Comparison of ENCODE assay signal across 19 cellular contexts in genomic region chr12:34335819-34336262, GRCh38.
"Had no signal": no experiment of that assay in that cellular context is flagged by ENCODE, and none has a peak within 500 bp of the region (broad histone marks: within the 10 kb centered on the region; RNA-seq: fewer than 3 reads in every experiment).

No MANE protein-coding gene starts in this region.

- ATAC-seq: activated CD4-positive, CD25-positive, alpha-beta regulatory T cell treated with anti-CD3 and anti-CD28 coated beads, Interleukin-2, amount 50 U/mL, for 24 hours; activated T-helper 17 cell treated with anti-CD3 and anti-CD28 coated beads, Interleukin-2, amount 50 U/mL, for 72 hours; left lung; sciatic nerve had no signal

- DNase-seq: activated CD4-positive, alpha-beta T cell treated with anti-CD3 and anti-CD28 coated beads, Interleukin-2, amount 50 U/mL, for 4 hours; activated naive CD4-positive, alpha-beta T cell treated with Interleukin-2 at 50 U/mL for 16 hours; activated T-cell treated with anti-CD3 and anti-CD28 coated beads for 4 hours; anterior cingulate cortex; brain microvascular endothelial cell; effector CD4-positive, alpha-beta T cell; esophagus squamous epithelium; hypothalamus; kidney; left lung; mammary epithelial cell; naive B cell; ovary; spleen; stimulated activated CD4-positive, alpha-beta T cell treated with anti-CD3 and anti-CD28 coated beads, Interleukin-1b, Interleukin-23, amount 100 ng/mL, for 48 hours; stomach had no signal
